Comparison of ENCODE assay signal across 9 cellular contexts in the genomic region with DNA sequence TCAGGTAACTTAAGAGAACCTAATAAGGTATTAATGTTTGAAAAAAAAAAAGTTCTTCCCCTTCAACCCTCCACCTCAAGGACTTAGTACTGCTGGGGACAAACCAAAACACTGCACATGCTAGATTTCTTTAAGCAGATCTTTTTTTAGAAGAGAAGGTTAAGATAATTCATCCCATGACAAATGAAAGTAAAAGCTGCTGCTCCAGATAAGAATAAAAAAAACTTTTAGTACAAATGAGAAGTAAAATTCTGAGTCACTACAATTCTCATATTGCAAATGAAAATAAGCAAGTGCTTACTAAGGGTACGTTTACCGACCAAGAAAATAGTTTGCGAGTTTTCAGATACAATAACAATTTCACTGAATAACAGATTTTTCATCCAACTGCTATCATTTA. TPM values are rescaled to one million over a fixed set of nuclear protein-coding genes. Genes with fewer than 3 reads are reported as not detected.
A peak's percentile ranks its signal among the peaks of the same experiment; 100 is the strongest.
DNase-seq lines count a peak whose midpoint lies in the region; ATAC-seq, FAIRE-seq and TF ChIP-seq lines count a peak whose summit lies in the region.
"Had no signal": no experiment of that assay in that cellular context is flagged by ENCODE, and none has a peak within 500 bp of the region (broad histone marks: within the 10 kb centered on the region; RNA-seq: fewer than 3 reads in every experiment).

No MANE protein-coding gene starts in this region.

- H3K4me3 ChIP-seq in ACC112 (ENCODE audit: low read depth, low read length) (peak overlapping the region; percentile 67), endocrine pancreas (ENCODE audit: control insufficient read depth, insufficient read depth, low read length) (peak overlapping the region; percentile 28), HAP-1 (no peak overlapping the region), BE2C (ENCODE audit: low read depth, low read length) (no peak overlapping the region)
- H3K4me3 ChIP-seq: PC-9 had no signal

- peak overlapping the region; percentile 56 for H3K27ac ChIP-seq in ACC112 (ENCODE audit: low read depth, low read length)
- H3K27ac ChIP-seq: PC-9 had no signal

- peaks cover 76% of the 10 kb centered on the region for H3K79me2 ChIP-seq in ACC112 (ENCODE audit: control insufficient read depth, insufficient read depth, low read length, unreplicated experiment)

- H3K36me3 ChIP-seq in ACC112 (ENCODE audit: insufficient read depth, low read length): no peaks in the 10 kb centered on the region
- no peaks in the 10 kb centered on the region for H3K36me3 ChIP-seq in endocrine pancreas (ENCODE audit: control insufficient read depth, insufficient read depth, low read length)
- H3K36me3 ChIP-seq in HAP-1 (replicated peaks): no peaks in the 10 kb centered on the region
- no peaks in the 10 kb centered on the region for H3K36me3 ChIP-seq in BE2C

- peak; percentile 69 for FAIRE-seq in GM19239 (lab: Jason Lieb, UNC)

- H3K4me1 ChIP-seq in ACC112 (ENCODE audit: control insufficient read depth, insufficient read depth, low read length, unreplicated experiment) (peaks cover 27% of the 10 kb centered on the region), endocrine pancreas (ENCODE audit: control insufficient read depth, insufficient read depth, low read length) (no peaks in the 10 kb centered on the region), HAP-1 (no peaks in the 10 kb centered on the region), BE2C (no peaks in the 10 kb centered on the region; the same call in 1 of the 2 replicates)

- ATAC-seq in HG03095 (IDR thresholded peaks at IDR 0.05; ENCODE audit: unreplicated experiment): peak; percentile 83

- no peaks in the 10 kb centered on the region for H3K27me3 ChIP-seq in ACC112 (ENCODE audit: insufficient read depth, low read length)
- no peaks in the 10 kb centered on the region for H3K27me3 ChIP-seq in endocrine pancreas (ENCODE audit: control insufficient read depth, insufficient read depth, low read length)
- H3K27me3 ChIP-seq in HAP-1 (ENCODE audit: low read depth): no peaks in the 10 kb centered on the region
- H3K27me3 ChIP-seq in BE2C: no peaks in the 10 kb centered on the region

- H3K9me3 ChIP-seq in endocrine pancreas (ENCODE audit: control insufficient read depth, low read length) (no peaks in the 10 kb centered on the region), HAP-1 (no peaks in the 10 kb centered on the region), BE2C (no peaks in the 10 kb centered on the region)

- peak; percentile 19 for DNase-seq in GM19239 (ENCODE audit: insufficient read length, low spot score)
- no peak for DNase-seq in HAP-1 (ENCODE audit: low spot score in 2 of 2)
- no peak for DNase-seq in HPDE6-E6E7 (ENCODE audit: extremely low spot score)
- no peak for DNase-seq in BE2C
- DNase-seq in COR-L47 (lab: John Stamatoyannopoulos, UW): no peak
- DNase-seq: PC-9 had no signal

- no peak for TF ChIP-seq CTCF in BE2C (IDR thresholded peaks at IDR 0.05; ENCODE audit: low read depth, low read length)

- in situ Hi-C loops in HAP-1 (cut with MboI; ENCODE audit: low sequenced_read_pairs): no loop called here

- H2AFZ ChIP-seq in ACC112 (ENCODE audit: low read length, unreplicated experiment): no peak overlapping the region
- H2AFZ ChIP-seq: PC-9 had no signal

- H3K9ac ChIP-seq in endocrine pancreas (ENCODE audit: control insufficient read depth, insufficient read depth, low read length): no peak overlapping the region

RNA-seq across cellular contexts. Expression of gene STAM2, which starts 8.9 kb away (rescaled TPM):
- 4.9 TPM for polyA plus RNA-seq in BE2C (2012; ENCODE audit: insufficient read depth, insufficient read length, low read depth)

Comparison
In these comparisons a context has a peak if more than half of its experiments do, and no peak if none do; other contexts are left out.
1. H3K4me3 ChIP-seq: peak in ACC112 (single experiment) and endocrine pancreas (single experiment); none in HAP-1 (single experiment) and BE2C (single experiment).